Comparison of ENCODE assay signal across 14 cellular contexts in genomic region chr20:60365882-60366281, GRCh38.
DNase-seq lines count a peak whose midpoint lies in the region; ATAC-seq and TF ChIP-seq lines count a peak whose summit lies in the region.
"Had no signal": no experiment of that assay in that cellular context is flagged by ENCODE, and none has a peak within 500 bp of the region (broad histone marks: within the 10 kb centered on the region; RNA-seq: fewer than 3 reads in every experiment).

No MANE protein-coding gene starts in this region.

- peak overlapping the region; percentile 32 for H3K4me3 ChIP-seq in neural cell (ENCODE audit: low read length)
- H3K4me3 ChIP-seq: GM23338 had no signal

- no peaks in the 10 kb centered on the region for H3K27me3 ChIP-seq in neural cell (ENCODE audit: insufficient read depth, low read depth, low read length)

- H4K20me1 ChIP-seq in neural cell (ENCODE audit: insufficient read depth): no peaks in the 10 kb centered on the region

- H3F3A ChIP-seq in neural cell (ENCODE audit: insufficient read depth, low read length, poor library complexity, severe bottlenecking): no peaks in the 10 kb centered on the region

- no peak for TF ChIP-seq CTCF in neural cell (IDR thresholded peaks at IDR 0.05; ENCODE audit: poor library complexity, severe bottlenecking)

- no peaks in the 10 kb centered on the region for H3K9me3 Mint-ChIP-seq in stimulated activated effector memory CD8-positive, alpha-beta T cell treated with anti-CD3 and anti-CD28 coated beads, Interleukin-12 subunit alpha, Interleukin-12 subunit beta, amount 100 ng/mL, for 72 hours

- peak; percentile 67 for TF ChIP-seq RAD21 in neural cell (conservative IDR thresholded peaks at IDR 0.05)

- H2AFZ ChIP-seq in neural cell (ENCODE audit: low read depth, low read length): no peak overlapping the region
- H2AFZ ChIP-seq: GM23338 had no signal

- DNase-seq in DMS79 (lab: John Stamatoyannopoulos, UW) (peak; percentile 61), NCI-H1436 (lab: John Stamatoyannopoulos, UW) (peak; percentile 75), NCI-H2227 (lab: John Stamatoyannopoulos, UW; ENCODE audit: unreplicated experiment) (peak; percentile 10)
- no peak for DNase-seq in stimulated activated CD4-positive, alpha-beta T cell treated with anti-CD3 and anti-CD28 coated beads, Interleukin-2, amount 100 ng/mL, for 24 hours
- DNase-seq in stimulated activated effector memory CD8-positive, alpha-beta T cell treated with anti-CD3 and anti-CD28 coated beads, Interleukin-12 subunit alpha, Interleukin-12 subunit beta, amount 100 ng/mL, for 72 hours (ENCODE audit: low spot score in 2 of 2): no peak
- DNase-seq: ACHN, Kasumi-1, MM.1S had no signal

- no peaks in the 10 kb centered on the region for H3K79me2 ChIP-seq in neural cell (replicated peaks; ENCODE audit: insufficient read depth, low read length)

- peak overlapping the region; percentile 34 for H3K9ac ChIP-seq in neural cell (ENCODE audit: low read length)

- no peaks in the 10 kb centered on the region for H3K36me3 ChIP-seq in neural cell (ENCODE audit: insufficient read depth, low read length)

- H3K4me1 Mint-ChIP-seq in stimulated activated effector memory CD8-positive, alpha-beta T cell treated with anti-CD3 and anti-CD28 coated beads, Interleukin-12 subunit alpha, Interleukin-12 subunit beta, amount 100 ng/mL, for 72 hours: no peaks in the 10 kb centered on the region
- H3K4me1 Mint-ChIP-seq: CD14-positive monocyte had no signal

- peak; percentile 95 for TF ChIP-seq EP300 in neural cell (conservative IDR thresholded peaks at IDR 0.05; ENCODE audit: poor library complexity, severe bottlenecking)

- no peak overlapping the region for H3K4me2 ChIP-seq in neural cell (ENCODE audit: low read length)
- H3K4me2 ChIP-seq: GM23338 had no signal

- H3K27ac Mint-ChIP-seq in stimulated activated effector memory CD8-positive, alpha-beta T cell treated with anti-CD3 and anti-CD28 coated beads, Interleukin-12 subunit alpha, Interleukin-12 subunit beta, amount 100 ng/mL, for 72 hours: no peak overlapping the region
- H3K27ac Mint-ChIP-seq: CD14-positive monocyte; GM23338; T-helper 2 cell treated with Interferon-gamma antibody and Interleukin-4, amounts not matched to agents 5 μg/mL and 100 μg/mL, for 36 hours had no signal

- H3K27ac ChIP-seq in neural cell (ENCODE audit: low read length): peak overlapping the region; percentile 74

- no peak for ATAC-seq in GM19023 (IDR thresholded peaks at IDR 0.05; ENCODE audit: unreplicated experiment)
- ATAC-seq in stimulated activated effector memory CD8-positive, alpha-beta T cell treated with anti-CD3 and anti-CD28 coated beads, Interleukin-12 subunit alpha, Interleukin-12 subunit beta, amount 100 ng/mL, for 72 hours: no peak
- ATAC-seq: Right ventricle myocardium inferior had no signal

- H3K9me2 ChIP-seq in neural cell (ENCODE audit: insufficient read depth, low read length): no peaks in the 10 kb centered on the region

- H3K4me3 Mint-ChIP-seq in stimulated activated effector memory CD8-positive, alpha-beta T cell treated with anti-CD3 and anti-CD28 coated beads, Interleukin-12 subunit alpha, Interleukin-12 subunit beta, amount 100 ng/mL, for 72 hours: no peak overlapping the region
- H3K4me3 Mint-ChIP-seq: CD14-positive monocyte; GM23338; T-helper 2 cell treated with Interferon-gamma antibody and Interleukin-4, amounts not matched to agents 5 μg/mL and 100 μg/mL, for 36 hours had no signal

- H3K36me3 Mint-ChIP-seq in stimulated activated effector memory CD8-positive, alpha-beta T cell treated with anti-CD3 and anti-CD28 coated beads, Interleukin-12 subunit alpha, Interleukin-12 subunit beta, amount 100 ng/mL, for 72 hours: no peaks in the 10 kb centered on the region
- H3K36me3 Mint-ChIP-seq: CD14-positive monocyte had no signal

- no peaks in the 10 kb centered on the region for H3K9me3 ChIP-seq in neural cell (ENCODE audit: low read length)

TF ChIP-seq in neural cell, 6 proteins besides CTCF, POLR2A, EP300 and RAD21:
- no peak for TF ChIP-seq TAF1 (IDR thresholded peaks at IDR 0.05; ENCODE audit: low read depth)
- peak; percentile 9 for TF ChIP-seq MXI1 (conservative IDR thresholded peaks at IDR 0.05; ENCODE audit: poor library complexity, severe bottlenecking)
- TF ChIP-seq, protein P1, sequence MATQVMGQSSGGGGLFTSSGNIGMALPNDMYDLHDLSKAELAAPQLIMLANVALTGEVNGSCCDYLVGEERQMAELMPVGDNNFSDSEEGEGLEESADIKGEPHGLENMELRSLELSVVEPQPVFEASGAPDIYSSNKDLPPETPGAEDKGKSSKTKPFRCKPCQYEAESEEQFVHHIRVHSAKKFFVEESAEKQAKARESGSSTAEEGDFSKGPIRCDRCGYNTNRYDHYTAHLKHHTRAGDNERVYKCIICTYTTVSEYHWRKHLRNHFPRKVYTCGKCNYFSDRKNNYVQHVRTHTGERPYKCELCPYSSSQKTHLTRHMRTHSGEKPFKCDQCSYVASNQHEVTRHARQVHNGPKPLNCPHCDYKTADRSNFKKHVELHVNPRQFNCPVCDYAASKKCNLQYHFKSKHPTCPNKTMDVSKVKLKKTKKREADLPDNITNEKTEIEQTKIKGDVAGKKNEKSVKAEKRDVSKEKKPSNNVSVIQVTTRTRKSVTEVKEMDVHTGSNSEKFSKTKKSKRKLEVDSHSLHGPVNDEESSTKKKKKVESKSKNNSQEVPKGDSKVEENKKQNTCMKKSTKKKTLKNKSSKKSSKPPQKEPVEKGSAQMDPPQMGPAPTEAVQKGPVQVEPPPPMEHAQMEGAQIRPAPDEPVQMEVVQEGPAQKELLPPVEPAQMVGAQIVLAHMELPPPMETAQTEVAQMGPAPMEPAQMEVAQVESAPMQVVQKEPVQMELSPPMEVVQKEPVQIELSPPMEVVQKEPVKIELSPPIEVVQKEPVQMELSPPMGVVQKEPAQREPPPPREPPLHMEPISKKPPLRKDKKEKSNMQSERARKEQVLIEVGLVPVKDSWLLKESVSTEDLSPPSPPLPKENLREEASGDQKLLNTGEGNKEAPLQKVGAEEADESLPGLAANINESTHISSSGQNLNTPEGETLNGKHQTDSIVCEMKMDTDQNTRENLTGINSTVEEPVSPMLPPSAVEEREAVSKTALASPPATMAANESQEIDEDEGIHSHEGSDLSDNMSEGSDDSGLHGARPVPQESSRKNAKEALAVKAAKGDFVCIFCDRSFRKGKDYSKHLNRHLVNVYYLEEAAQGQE (IDR thresholded peaks at IDR 0.05; ENCODE audit: borderline replicate concordance): peak; percentile 85
- TF ChIP-seq POLR2AphosphoS5 (IDR thresholded peaks at IDR 0.05): peak; percentile 94
- peak; percentile 59 for TF ChIP-seq SMC3 (conservative IDR thresholded peaks at IDR 0.05; ENCODE audit: poor library complexity)
- TF ChIP-seq EZH2 (IDR thresholded peaks at IDR 0.05; ENCODE audit: borderline replicate concordance, insufficient read depth, low read length, poor library complexity, severe bottlenecking): no peak

Comparison
In these comparisons a context has a peak if more than half of its experiments do, and no peak if none do; other contexts are left out.
1. DNase-seq: peak in DMS79 (single experiment), NCI-H1436 (single experiment) and NCI-H2227 (single experiment); none in stimulated activated CD4-positive, alpha-beta T cell treated with anti-CD3 and anti-CD28 coated beads, Interleukin-2, amount 100 ng/mL, for 24 hours (0 of 2) and stimulated activated effector memory CD8-positive, alpha-beta T cell treated with anti-CD3 and anti-CD28 coated beads, Interleukin-12 subunit alpha, Interleukin-12 subunit beta, amount 100 ng/mL, for 72 hours (0 of 2).